Comparison of ENCODE assay signal across 24 cellular contexts in the genomic region with DNA sequence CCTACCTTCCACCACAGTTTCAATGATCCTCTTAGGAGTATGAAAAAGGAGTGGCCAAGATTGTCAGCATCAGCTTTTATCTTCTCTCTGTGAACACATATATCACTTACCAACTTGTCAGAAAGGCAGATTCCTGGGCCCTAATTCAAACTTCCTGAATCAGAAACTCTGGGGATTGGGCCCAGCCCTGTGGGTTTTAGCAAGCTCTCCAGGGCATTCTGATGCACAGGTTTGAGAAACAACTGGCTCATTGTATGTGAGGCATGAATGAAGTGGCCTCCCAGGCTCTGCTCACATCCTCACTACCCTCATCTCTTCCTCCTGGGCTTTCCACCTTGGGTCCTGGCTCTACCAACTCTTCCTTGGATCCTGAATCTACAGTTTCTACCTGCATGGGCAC. TPM values are rescaled to one million over a fixed set of nuclear protein-coding genes. Genes with fewer than 3 reads are reported as not detected.
DNase-seq lines count a peak whose midpoint lies in the region; ATAC-seq and TF ChIP-seq lines count a peak whose summit lies in the region.
"Had no signal": no experiment of that assay in that cellular context is flagged by ENCODE, and none has a peak within 500 bp of the region (broad histone marks: within the 10 kb centered on the region; RNA-seq: fewer than 3 reads in every experiment).

No MANE protein-coding gene starts in this region.

- H3K9me3 Mint-ChIP-seq in GM23338 (no peaks in the 10 kb centered on the region), WTC11 (peaks cover under 1% of the 10 kb centered on the region; the same call in 1 of the 2 replicates), HFFc6 (no peaks in the 10 kb centered on the region)
- H3K9me3 Mint-ChIP-seq: activated naive CD4-positive, alpha-beta T cell treated with anti-CD3 and anti-CD28 coated beads, Interleukin-2, amount 50 U/mL, for 24 hours; activated T-helper 2 cell treated with anti-CD3 and anti-CD28 coated beads, Interferon-gamma antibody, Interleukin-2, Interleukin-4, amounts not matched to agents 10 μg/mL and 5 μg/mL and 100 μg/mL, durations not matched to agents 14 hours and 24 hours and 36 hours; naive thymus-derived CD8-positive, alpha-beta T cell; T-helper 2 cell treated with Interferon-gamma antibody and Interleukin-4, amounts not matched to agents 5 μg/mL and 100 μg/mL, for 36 hours had no signal

- H3K4me3 Mint-ChIP-seq in GM23338: 0 out of 3 replicates have a peak overlapping the region, but pooled peaks have one; percentile 17
- H3K4me3 Mint-ChIP-seq in WTC11: no peak overlapping the region
- H3K4me3 Mint-ChIP-seq in HFFc6: no peak overlapping the region
- H3K4me3 Mint-ChIP-seq: activated CD8-positive, alpha-beta T cell treated with anti-CD3 and anti-CD28 coated beads, Interleukin-2, amount 10 ng/mL, durations not matched to agents 7 days and 5 days; activated naive CD4-positive, alpha-beta T cell treated with anti-CD3 and anti-CD28 coated beads, Interleukin-2, amount 50 U/mL, for 24 hours; CD8-positive, alpha-beta memory T cell; naive thymus-derived CD8-positive, alpha-beta T cell; T-helper 2 cell treated with Interferon-gamma antibody and Interleukin-4, amounts not matched to agents 5 μg/mL and 100 μg/mL, for 36 hours had no signal

- H3K4me1 Mint-ChIP-seq in GM23338: peaks cover 24% of the 10 kb centered on the region
- peaks cover 32% of the 10 kb centered on the region for H3K4me1 Mint-ChIP-seq in WTC11
- H3K4me1 Mint-ChIP-seq in HFFc6 (ENCODE audit: low read depth): peaks cover 20% of the 10 kb centered on the region
- H3K4me1 Mint-ChIP-seq: activated naive CD4-positive, alpha-beta T cell treated with anti-CD3 and anti-CD28 coated beads, Interleukin-2, amount 50 U/mL, for 24 hours; CD8-positive, alpha-beta memory T cell had no signal

- H3K9me2 ChIP-seq in GM23338 (ENCODE audit: insufficient read depth): peaks cover 15% of the 10 kb centered on the region

- H3K27me3 ChIP-seq in GM23338 (ENCODE audit: insufficient read depth): no peaks in the 10 kb centered on the region
- H3K27me3 ChIP-seq in iPS-20b (ENCODE audit: insufficient read depth, low read length): no peaks in the 10 kb centered on the region
- no peaks in the 10 kb centered on the region for H3K27me3 ChIP-seq in stomach
- H3K27me3 ChIP-seq: breast epithelium, suprapubic skin had no signal

- H3K36me3 Mint-ChIP-seq in GM23338 (ENCODE audit: low read depth) (no peaks in the 10 kb centered on the region), WTC11 (no peaks in the 10 kb centered on the region), HFFc6 (ENCODE audit: low read depth) (no peaks in the 10 kb centered on the region)
- H3K36me3 Mint-ChIP-seq: activated naive CD4-positive, alpha-beta T cell treated with anti-CD3 and anti-CD28 coated beads, Interleukin-2, amount 50 U/mL, for 24 hours; CD8-positive, alpha-beta memory T cell; naive thymus-derived CD8-positive, alpha-beta T cell had no signal

- H3K27ac ChIP-seq in GM23338 (ENCODE audit: low read depth) (peak overlapping the region; percentile 70; the same call in 1 of the 2 replicates), iPS-20b (ENCODE audit: low read length) (peak overlapping the region; percentile 31), stomach (peak overlapping the region in 4 of 5 donors; percentile 14 to 52 (median 34))
- H3K27ac ChIP-seq: breast epithelium, epithelial cell of prostate, suprapubic skin had no signal

- H3K9me3 ChIP-seq in iPS-20b (ENCODE audit: insufficient read depth, low read depth, low read length): no peaks in the 10 kb centered on the region
- H3K9me3 ChIP-seq in stomach: no peaks in the 10 kb centered on the region
- H3K9me3 ChIP-seq: breast epithelium, suprapubic skin had no signal

- no peaks in the 10 kb centered on the region for H4K20me1 ChIP-seq in GM23338 (replicated peaks; ENCODE audit: insufficient read depth)

- H3K79me2 ChIP-seq in GM23338 (replicated peaks; ENCODE audit: insufficient read depth): no peaks in the 10 kb centered on the region

- DNase-seq in GM23338 (ENCODE audit: low spot score): no peak
- no peak for DNase-seq in WTC11 (ENCODE audit: low spot score)
- no peak for DNase-seq in stomach
- no peak for DNase-seq in HFFc6
- no peak for DNase-seq in KG1 (lab: John Stamatoyannopoulos, UW)
- DNase-seq: activated CD4-positive, alpha-beta T cell treated with anti-CD3 and anti-CD28 coated beads for 4 hours; activated CD8-positive, alpha-beta T cell treated with anti-CD3 and anti-CD28 coated beads, Interleukin-2, amount 10 ng/mL, durations not matched to agents 7 days and 5 days; amygdala; CD8-positive, alpha-beta memory T cell; naive thymus-derived CD8-positive, alpha-beta T cell; NCI-H446 treated with DMSO at 0.1 percent for 48 hours; NCI-H774; nucleus accumbens; stimulated activated naive CD4-positive, alpha-beta T cell had no signal

- H3K36me3 ChIP-seq in GM23338 (ENCODE audit: insufficient read depth) (no peaks in the 10 kb centered on the region), iPS-20b (ENCODE audit: insufficient read depth, low read depth, low read length) (no peaks in the 10 kb centered on the region), stomach (no peaks in the 10 kb centered on the region)
- H3K36me3 ChIP-seq: breast epithelium, suprapubic skin had no signal

- TF ChIP-seq CTCF in GM23338 (conservative IDR thresholded peaks at IDR 0.05; ENCODE audit: low read depth in 2 of 2): no peak
- TF ChIP-seq CTCF in WTC11 (IDR thresholded peaks at IDR 0.05): no peak
- no peak for TF ChIP-seq CTCF in stomach (IDR thresholded peaks at IDR 0.05)
- no peak for TF ChIP-seq CTCF in HFFc6 (IDR thresholded peaks at IDR 0.05)

- ATAC-seq in GM23338: peak; percentile 62
- peak; percentile 15 for ATAC-seq in WTC11
- no peak for ATAC-seq in GM21390 (IDR thresholded peaks at IDR 0.05; ENCODE audit: unreplicated experiment)
- ATAC-seq: activated CD8-positive, alpha-beta T cell treated with anti-CD3 and anti-CD28 coated beads, Interleukin-2, amount 10 ng/mL, durations not matched to agents 7 days and 5 days; naive thymus-derived CD8-positive, alpha-beta T cell had no signal

- peak overlapping the region; percentile 19; the same call in 1 of the 2 replicates for H3K9ac ChIP-seq in iPS-20b (ENCODE audit: low read depth, low read length)

- TF ChIP-seq POLR2A in stomach (IDR thresholded peaks at IDR 0.05): no peak

- no peaks in the 10 kb centered on the region for H3F3A ChIP-seq in GM23338 (replicated peaks; ENCODE audit: low read depth)

- intact Hi-C loops in stomach (cut with DNase I; ENCODE audit: low total_unique reads): loop anchor here (10.0 kb wide), 1 partner anchor 368 kb away; no protein-coding TSS in a partner anchor

- H3K27ac Mint-ChIP-seq in GM23338 (peak overlapping the region; percentile 86), WTC11 (peak overlapping the region; percentile 38), HFFc6 (no peak overlapping the region)
- H3K27ac Mint-ChIP-seq: activated CD8-positive, alpha-beta T cell treated with anti-CD3 and anti-CD28 coated beads, Interleukin-2, amount 10 ng/mL, durations not matched to agents 7 days and 5 days; activated naive CD4-positive, alpha-beta T cell treated with anti-CD3 and anti-CD28 coated beads, Interleukin-2, amount 50 U/mL, for 24 hours; activated T-helper 2 cell treated with anti-CD3 and anti-CD28 coated beads, Interferon-gamma antibody, Interleukin-2, Interleukin-4, amounts not matched to agents 10 μg/mL and 5 μg/mL and 100 μg/mL, durations not matched to agents 14 hours and 24 hours and 36 hours; CD8-positive, alpha-beta memory T cell; naive thymus-derived CD8-positive, alpha-beta T cell; T-helper 2 cell treated with Interferon-gamma antibody and Interleukin-4, amounts not matched to agents 5 μg/mL and 100 μg/mL, for 36 hours had no signal

- H3K4me3 ChIP-seq in GM23338 (peak overlapping the region; percentile 15; the same call in 1 of the 2 replicates), iPS-20b (ENCODE audit: low read length) (no peak overlapping the region), stomach (no peak overlapping the region)
- H3K4me3 ChIP-seq: breast epithelium, suprapubic skin had no signal

- no peak overlapping the region for H2AFZ ChIP-seq in GM23338

- H3K27me3 Mint-ChIP-seq in GM23338 (ENCODE audit: insufficient read depth, low read depth, poor library complexity): peaks cover 2% of the 10 kb centered on the region
- no peaks in the 10 kb centered on the region for H3K27me3 Mint-ChIP-seq in WTC11 (ENCODE audit: low read depth)
- H3K27me3 Mint-ChIP-seq in HFFc6 (ENCODE audit: insufficient read depth): peaks cover 8% of the 10 kb centered on the region

- H3K4me1 ChIP-seq in GM23338 (ENCODE audit: insufficient read depth) (peaks cover 24% of the 10 kb centered on the region), iPS-20b (ENCODE audit: insufficient read depth, low read length) (peaks cover 16% of the 10 kb centered on the region), stomach (peaks cover 14 to 31% (median 22%) of the 10 kb centered on the region in 4 donors)
- H3K4me1 ChIP-seq: breast epithelium had no signal

- H3K4me2 ChIP-seq in GM23338: peak overlapping the region; percentile 58

- POLR2A ChIA-PET in WTC11 (lab: Charles Lee): no interaction called here

- CTCF ChIA-PET in WTC11 (lab: Charles Lee): interaction anchor here (0.5 to 6.0 kb wide), 18 partner anchors 9 to 369 kb away, joined by 3 to 103 read pairs (median 4); partner anchors contain the start of gene THBD

- no peak for TF ChIP-seq EP300 in stomach (IDR thresholded peaks at IDR 0.05)

TF ChIP-seq in GM23338, 12 proteins besides CTCF, POLR2A, EP300 and RAD21 (continues in another document):
- no peak for TF ChIP-seq JUNB (IDR thresholded peaks at IDR 0.05; ENCODE audit: unreplicated experiment)

TF ChIP-seq in WTC11, 78 proteins besides CTCF, POLR2A, EP300 and RAD21 (continues in another document):
- TF ChIP-seq NR2C2 (CRISPR knock-in tag; IDR thresholded peaks at IDR 0.05): no peak

RNA-seq across cellular contexts. Expression of gene THBD, which starts 13.2 kb away (rescaled TPM):
- total RNA-seq in GM23338 (2014; rRNA removed; shearing (Covaris generic)): 0.58 and 0.97 TPM in 2 replicates
- polyA plus RNA-seq in GM23338 (2016; fragmentation: Nextera tagmentation; extraction: Ambion mirVana): 0.10 and 0.17 TPM in 2 replicates
- total RNA-seq in WTC11 (2021): 0.34 to 1.0 TPM (median 0.92 TPM) in 3 replicates
- total RNA-seq in stomach: 10 to 100 TPM in 4 of 5 donors, 1 to 10 TPM in 1; 2.7 to 83.5 (median 37.5) TPM
- polyA plus RNA-seq in stomach: 10 to 100 TPM; 14.6 to 19.7 (median 18.2) TPM
- total RNA-seq in HFFc6 (2021; fragmentation: NEBNext Ultra II Directional; extraction: Animal tissue kit (Norgen Biotek cat#: 25700)): under 1 TPM; 0.05 to 0.11 (median 0.09) TPM
- total RNA-seq: activated CD8-positive, alpha-beta T cell treated with anti-CD3 and anti-CD28 coated beads, Interleukin-2, amount 10 ng/mL, durations not matched to agents 7 days and 5 days; activated T-helper 2 cell treated with anti-CD3 and anti-CD28 coated beads, Interferon-gamma antibody, Interleukin-2, Interleukin-4, amounts not matched to agents 10 μg/mL and 5 μg/mL and 100 μg/mL, durations not matched to agents 14 hours and 24 hours and 36 hours had no signal
- polyA plus RNA-seq: CD8-positive, alpha-beta memory T cell; naive thymus-derived CD8-positive, alpha-beta T cell had no signal

RNA-seq across cellular contexts. Expression of gene CD93, which starts 23.5 kb away (rescaled TPM):
- total RNA-seq in GM23338 (2014; rRNA removed; shearing (Covaris generic)): 0.04 TPM in 1 of 2 replicates, not detected in the other
- 0.03 TPM in 2 replicates for polyA plus RNA-seq in GM23338 (2016; fragmentation: Nextera tagmentation; extraction: Ambion mirVana)
- total RNA-seq in WTC11 (2021): 0.05 to 0.21 TPM (median 0.09 TPM) in 3 replicates
- 10 to 100 TPM in 3 of 5 donors, 1 to 10 TPM in 2; 2.9 to 63.5 (median 13.8) TPM for total RNA-seq in stomach
- 1 to 10 TPM; 3.4 to 5.3 (median 4.1) TPM for polyA plus RNA-seq in stomach
- not detected for total RNA-seq in HFFc6 (2021; fragmentation: NEBNext Ultra II Directional; extraction: Animal tissue kit (Norgen Biotek cat#: 25700))

RNA-seq across cellular contexts. Expression of gene SSTR4, which starts 27.5 kb away (rescaled TPM):
- total RNA-seq in GM23338 (2014; rRNA removed; shearing (Covaris generic)): not detected in 2 replicates
- polyA plus RNA-seq in GM23338 (2016; fragmentation: Nextera tagmentation; extraction: Ambion mirVana) (not detected in 2 replicates), stomach (not detected)
- total RNA-seq in WTC11 (2021) (not detected in 3 replicates), stomach (not detected)
- not detected for total RNA-seq in HFFc6 (2021; fragmentation: NEBNext Ultra II Directional; extraction: Animal tissue kit (Norgen Biotek cat#: 25700))
- total RNA-seq: activated CD8-positive, alpha-beta T cell treated with anti-CD3 and anti-CD28 coated beads, Interleukin-2, amount 10 ng/mL, durations not matched to agents 7 days and 5 days; activated T-helper 2 cell treated with anti-CD3 and anti-CD28 coated beads, Interferon-gamma antibody, Interleukin-2, Interleukin-4, amounts not matched to agents 10 μg/mL and 5 μg/mL and 100 μg/mL, durations not matched to agents 14 hours and 24 hours and 36 hours; breast epithelium; CD8-positive, alpha-beta memory T cell; lower leg skin; naive thymus-derived CD8-positive, alpha-beta T cell; pulmonary artery endothelial cell; suprapubic skin had no signal
- polyA plus RNA-seq: CD8-positive, alpha-beta memory T cell; naive thymus-derived CD8-positive, alpha-beta T cell had no signal
